1 cellular context compared by ENCODE assay signal in genomic region chr1:143311154-143311553, GRCh38.
TF ChIP-seq lines count a peak whose summit lies in the region.
"Not testable (repeated sequence)": the region's sequence is repeated elsewhere in the genome, so short reads cannot be mapped to it uniquely, and the experiment has no call there.

No MANE protein-coding gene starts in this region.

TF ChIP-seq in HepG2, 621 proteins besides CTCF, POLR2A, EP300 and RAD21:
- TF ChIP-seq CREB1 (IDR thresholded peaks at IDR 0.05) (peak; percentile 11; the same call in 1 of the 2 replicates), ATF7 (IDR thresholded peaks at IDR 0.05) (peak; percentile 89), ZNF24 (IDR thresholded peaks at IDR 0.05) (peak; percentile 77; the same call in 1 of the 2 replicates)
- not testable (repeated sequence) for TF ChIP-seq CREB1, ATF7 (CRISPR knock-in tag; IDR thresholded peaks at IDR 0.05)
TF ChIP-seq in HepG2: peak in this region for 3; not testable (repeated sequence) for 618.
